2 cellular contexts compared by ENCODE assay signal in genomic region chr10:1369197-1369596, GRCh38.
TF ChIP-seq lines count a peak whose summit lies in the region.

No MANE protein-coding gene starts in this region.

TF ChIP-seq in SK-N-SH, 30 proteins besides CTCF, POLR2A, EP300 and RAD21 (continued from another document):
- no peak for TF ChIP-seq USF1 (IDR thresholded peaks at IDR 0.05; ENCODE audit: borderline replicate concordance, low read depth)

TF ChIP-seq in SK-N-SH treated with all-trans-retinoic acid at 6 μM for 48 hours, 23 proteins besides CTCF, POLR2A, EP300 and RAD21 (continued from another document):
- TF ChIP-seq ZNF70 (CRISPR knock-in tag; IDR thresholded peaks at IDR 0.05), result no peak
- no peak for TF ChIP-seq ZFP30 (CRISPR knock-in tag; IDR thresholded peaks at IDR 0.05)
- no peak for TF ChIP-seq PATZ1 (CRISPR knock-in tag; IDR thresholded peaks at IDR 0.05; ENCODE audit: borderline replicate concordance)
- no peak for TF ChIP-seq TOX (CRISPR knock-in tag; IDR thresholded peaks at IDR 0.05; ENCODE audit: borderline replicate concordance)
TF ChIP-seq in SK-N-SH treated with all-trans-retinoic acid at 6 μM for 48 hours: peak in this region for 0.
